ENCODE assay signal across 8 cellular contexts in genomic region chr16:29157051-29157923, GRCh38.
DNase-seq lines count a peak whose midpoint lies in the region; ATAC-seq and TF ChIP-seq lines count a peak whose summit lies in the region.
"Not testable (repeated sequence)": the region's sequence is repeated elsewhere in the genome, so short reads cannot be mapped to it uniquely, and the experiment has no call there.

No MANE protein-coding gene starts in this region.

- not testable (repeated sequence) for H3F3A ChIP-seq in PC-3 (ENCODE audit: low read length, unreplicated experiment)

- not testable (repeated sequence) for H3K4me1 ChIP-seq in H9 (ENCODE audit: insufficient read depth, low read length)
- H3K4me1 ChIP-seq in PC-3 (ENCODE audit: insufficient read depth, low read length): peaks cover 12% of the 10 kb centered on the region
- peaks cover 24% of the 10 kb centered on the region for H3K4me1 ChIP-seq in mesodermal cell (ENCODE audit: control insufficient read depth, insufficient read depth, low read length, poor library complexity, severe bottlenecking)

- H3K9me3 ChIP-seq in AG04450 (ENCODE audit: control insufficient read depth, insufficient read depth, low read length); H9 (ENCODE audit: control insufficient read depth, low read depth, low read length); PC-3 (ENCODE audit: low read length); mesodermal cell (ENCODE audit: control insufficient read depth, low read length): not testable (repeated sequence)

- not testable (repeated sequence) for H3K4me3 ChIP-seq in AG04450 (ENCODE audit: low read depth, low read length); mesodermal cell (ENCODE audit: extremely low read depth, insufficient read depth, low read length, poor library complexity, severe bottlenecking); skeletal muscle cell (ENCODE audit: low read depth, low read length)
- H3K4me3 ChIP-seq in PC-3 (ENCODE audit: low read length): peak overlapping the region; percentile 20; the same call in 1 of the 2 replicates

- H3K56ac ChIP-seq in H9 (ENCODE audit: insufficient read length, low read depth, low read length): not testable (repeated sequence)

- POLR2A ChIA-PET in AG04450 (lab: Yijun Ruan, JAX); PC-3 (lab: Charles Lee; ENCODE audit: unreplicated experiment): not testable (repeated sequence)

- not testable (repeated sequence) for H3K4ac ChIP-seq in H9 (ENCODE audit: low read depth, low read length)

- not testable (repeated sequence) for H3K79me2 ChIP-seq in H9 (ENCODE audit: insufficient read depth, low read length); PC-3 (ENCODE audit: low read length)

- BruUV-seq in PC-3 (replicated peaks; lab: Mats Ljungman, UMichigan): TSS peak; percentile 81

- peak overlapping the region; percentile 67 for H3K18ac ChIP-seq in H9 (ENCODE audit: insufficient read length, low read depth, low read length)

- DNase-seq in AG04450 (ENCODE audit: low read depth, low spot score) (peak; percentile 81), H9 (peak; percentile 73), PC-3 (peak; percentile 85), skeletal muscle cell (ENCODE audit: low read depth) (peak; percentile 82)
- not testable (repeated sequence) for DNase-seq in activated T-cell treated with anti-CD3 and anti-CD28 coated beads, Interleukin-2, amount 50 U/mL, for 4 hours; glutamatergic neuron

- not testable (repeated sequence) for H4K5ac ChIP-seq in H9 (ENCODE audit: insufficient read length, low read depth, low read length)

- H3K27ac ChIP-seq in AG04450 (ENCODE audit: low read depth, low read length): peak overlapping the region; percentile 94
- peak overlapping the region; percentile 70 for H3K27ac ChIP-seq in H9 (ENCODE audit: insufficient read length, low read depth, low read length)
- peak overlapping the region; percentile 73 for H3K27ac ChIP-seq in PC-3 (ENCODE audit: low read length)
- peak overlapping the region; percentile 49 for H3K27ac ChIP-seq in cingulate gyrus (ENCODE audit: low read depth, low read length)
- peak overlapping the region; percentile 95 for H3K27ac ChIP-seq in mesodermal cell (ENCODE audit: low read depth, low read length, severe bottlenecking)

- intact Hi-C loops in PC-3 (cut with micrococcal nuclease): not testable (repeated sequence)

- not testable (repeated sequence) for H3K4me2 ChIP-seq in H9 (ENCODE audit: insufficient read depth, insufficient read length, low read length)
- H3K4me2 ChIP-seq in PC-3 (ENCODE audit: low read length): peak overlapping the region; percentile 61

- H2BK120ac ChIP-seq in H9 (ENCODE audit: low read depth, low read length, poor library complexity, severe bottlenecking): not testable (repeated sequence)

- H3K4me1 Mint-ChIP-seq in H9: peaks cover 20 to 28% of the 10 kb centered on the region in 2 experiments
- H3K4me1 Mint-ChIP-seq in activated T-cell treated with anti-CD3 and anti-CD28 coated beads, Interleukin-2, amount 50 U/mL, for 4 hours (ENCODE audit: low read depth): peaks cover 33% of the 10 kb centered on the region
- H3K4me1 Mint-ChIP-seq in glutamatergic neuron (ENCODE audit: low read depth, unreplicated experiment): peaks cover 11% of the 10 kb centered on the region

- TF ChIP-seq CTCF in AG04450 (IDR thresholded peaks at IDR 0.05; ENCODE audit: low read depth, low read length); H9 (conservative IDR thresholded peaks at IDR 0.05); PC-3 (conservative IDR thresholded peaks at IDR 0.05; ENCODE audit: low read depth, low read length); glutamatergic neuron (IDR thresholded peaks at IDR 0.05; ENCODE audit: partially characterized antibody, unreplicated experiment): not testable (repeated sequence)

- H2AFZ ChIP-seq in H9 (ENCODE audit: low read length); PC-3 (ENCODE audit: low read length): not testable (repeated sequence)

- not testable (repeated sequence) for H2BK12ac ChIP-seq in H9 (ENCODE audit: insufficient read length, low read depth, low read length)

- not testable (repeated sequence) for H2BK5ac ChIP-seq in H9 (ENCODE audit: insufficient read length, low read length)

- H3K9me3 Mint-ChIP-seq in H9; activated T-cell treated with anti-CD3 and anti-CD28 coated beads, Interleukin-2, amount 50 U/mL, for 4 hours; glutamatergic neuron (ENCODE audit: unreplicated experiment): not testable (repeated sequence)

- H3K36me3 Mint-ChIP-seq in H9 (ENCODE audit: insufficient read depth in 1 of 3, low read depth in 3 of 3); glutamatergic neuron (ENCODE audit: unreplicated experiment): not testable (repeated sequence)
- peaks cover 12% of the 10 kb centered on the region for H3K36me3 Mint-ChIP-seq in activated T-cell treated with anti-CD3 and anti-CD28 coated beads, Interleukin-2, amount 50 U/mL, for 4 hours (ENCODE audit: insufficient read depth)

- not testable (repeated sequence) for H2AK5ac ChIP-seq in H9 (ENCODE audit: insufficient read length, low read length)

- H3K9ac ChIP-seq in H9 (ENCODE audit: extremely low read depth, insufficient read length, low read length): not testable (repeated sequence)
- H3K9ac ChIP-seq in PC-3 (ENCODE audit: low read length): peak overlapping the region; percentile 32

- H2BK20ac ChIP-seq in H9 (ENCODE audit: low read depth, low read length, poor library complexity, severe bottlenecking): not testable (repeated sequence)

- CTCF ChIA-PET in AG04450 (lab: Charles Lee); PC-3 (lab: Charles Lee): not testable (repeated sequence)

- not testable (repeated sequence) for H3K79me1 ChIP-seq in H9 (ENCODE audit: insufficient read depth, low read depth, low read length, poor library complexity, severe bottlenecking)

- peak; percentile 92 for ATAC-seq in PC-3
- ATAC-seq in activated T-cell treated with anti-CD3 and anti-CD28 coated beads, Interleukin-2, amount 50 U/mL, for 4 hours: peak; percentile 35 to 68

- H4K20me1 ChIP-seq in H9 (ENCODE audit: control insufficient read depth, insufficient read depth, insufficient read length); PC-3 (ENCODE audit: low read length): not testable (repeated sequence)

- not testable (repeated sequence) for H4K8ac ChIP-seq in H9 (replicated peaks; ENCODE audit: insufficient read length, low read depth, low read length)

- H3K27me3 ChIP-seq in AG04450 (ENCODE audit: control insufficient read depth, insufficient read depth, low read length); H9 (ENCODE audit: insufficient read depth, low read length); PC-3 (ENCODE audit: low read length): not testable (repeated sequence)

- H3K27ac Mint-ChIP-seq in H9 (peak overlapping the region; percentile 84 to 99 (median 94); a peak in 6 of 7 replicates), glutamatergic neuron (ENCODE audit: unreplicated experiment) (peak overlapping the region; percentile 52)

- peak overlapping the region; percentile 84 for H4K91ac ChIP-seq in H9 (ENCODE audit: insufficient read length, low read depth, low read length)

- H3K27me3 Mint-ChIP-seq in H9 (ENCODE audit: low read depth); activated T-cell treated with anti-CD3 and anti-CD28 coated beads, Interleukin-2, amount 50 U/mL, for 4 hours (ENCODE audit: low read depth); glutamatergic neuron (ENCODE audit: unreplicated experiment): not testable (repeated sequence)

- H3K36me3 ChIP-seq in PC-3 (ENCODE audit: low read depth, low read length); mesodermal cell (ENCODE audit: control insufficient read depth, insufficient read depth, low read length): not testable (repeated sequence)

- H3K14ac ChIP-seq in H9 (ENCODE audit: insufficient read depth, low read length): peak overlapping the region; percentile 67

- H2BK15ac ChIP-seq in H9 (ENCODE audit: low read depth, low read length): not testable (repeated sequence)

- H3T11ph ChIP-seq in H9 (ENCODE audit: low read length): not testable (repeated sequence)

- not testable (repeated sequence) for H3K9me2 ChIP-seq in PC-3 (replicated peaks; ENCODE audit: low read length)

- not testable (repeated sequence) for H3K23me2 ChIP-seq in H9 (ENCODE audit: insufficient read length, low read depth, low read length, poor library complexity, severe bottlenecking)

- H3K4me3 Mint-ChIP-seq in H9: peak overlapping the region in 1 of 2 experiments; percentile 8; a peak in 1 of 5 replicates
- not testable (repeated sequence) for H3K4me3 Mint-ChIP-seq in activated T-cell treated with anti-CD3 and anti-CD28 coated beads, Interleukin-2, amount 50 U/mL, for 4 hours
- H3K4me3 Mint-ChIP-seq in glutamatergic neuron (ENCODE audit: unreplicated experiment): peak overlapping the region; percentile 34

- not testable (repeated sequence) for H3K23ac ChIP-seq in H9 (ENCODE audit: insufficient read length, low read depth, low read length)

- WGBS in H9 (ENCODE audit: extremely low coverage, insufficient read length, low lambda C conversion rate): no CpG with 5 or more reads among the region's 22 CpGs
- WGBS in mesodermal cell (ENCODE audit: insufficient coverage in 2 of 2), 2 experiments: 34 to 42% methylated on average over 13 to 16 of the region's 22 CpGs
